11 cellular contexts compared by ENCODE assay signal in genomic region chr14:54712371-54712998, GRCh38.
DNase-seq lines count a peak whose midpoint lies in the region; ATAC-seq and TF ChIP-seq lines count a peak whose summit lies in the region.
"Had no signal": no experiment of that assay in that cellular context is flagged by ENCODE, and none has a peak within 500 bp of the region (broad histone marks: within the 10 kb centered on the region; RNA-seq: fewer than 3 reads in every experiment).

No MANE protein-coding gene starts in this region.

- H3K4me1 ChIP-seq in lung (ENCODE audit: control insufficient read depth in 2 of 2, insufficient read depth in 2 of 2, low read length in 2 of 2) (peaks cover 3 to 48% of the 10 kb centered on the region in 2 donors), thoracic aorta (ENCODE audit: control insufficient read depth in 1 of 2, low read depth in 2 of 2) (peaks cover 51 to 96% of the 10 kb centered on the region in 2 donors)

- H3K27ac ChIP-seq in lung (ENCODE audit: low read depth in 1 of 2, low read length in 1 of 2) (peak overlapping the region; percentile 49 to 77), thoracic aorta (peak overlapping the region; percentile 88 to 92)
- H3K27ac ChIP-seq: SK-N-MC had no signal

- no peak overlapping the region for H3K4me3 Mint-ChIP-seq in stimulated activated naive CD8-positive, alpha-beta T cell treated with anti-CD3 and anti-CD28 coated beads, Interleukin-15, amount 100 ng/mL, for 72 hours

- H3K9me3 ChIP-seq in lung (ENCODE audit: control insufficient read depth in 2 of 2, insufficient read depth in 1 of 2, low read length in 1 of 2), result no peaks in the 10 kb centered on the region
- H3K9me3 ChIP-seq in thoracic aorta, result no peaks in the 10 kb centered on the region

- H3K4me1 Mint-ChIP-seq in stimulated activated naive CD8-positive, alpha-beta T cell treated with anti-CD3 and anti-CD28 coated beads, Interleukin-15, amount 100 ng/mL, for 72 hours, result peaks cover 17% of the 10 kb centered on the region

- no peaks in the 10 kb centered on the region for H3K9me3 Mint-ChIP-seq in stimulated activated naive CD8-positive, alpha-beta T cell treated with anti-CD3 and anti-CD28 coated beads, Interleukin-15, amount 100 ng/mL, for 72 hours

- peak; percentile 26 for DNase-seq in KBM-7
- DNase-seq in cardiac fibroblast (ENCODE audit: low read depth in 2 of 2), result peak; percentile 55 to 57
- no peak for DNase-seq in lung (ENCODE audit: low spot score)
- DNase-seq in thoracic aorta (ENCODE audit: low spot score), result no peak
- DNase-seq in stimulated activated naive CD8-positive, alpha-beta T cell treated with anti-CD3 and anti-CD28 coated beads, Interleukin-15, amount 100 ng/mL, for 72 hours, result no peak
- DNase-seq in putamen (ENCODE audit: low spot score), result no peak
- DNase-seq in activated CD8-positive, alpha-beta memory T cell treated with anti-CD3 and anti-CD28 coated beads for 24 hours, result no peak
- DNase-seq in H7, result no peak
- DNase-seq: activated T-cell treated with anti-CD3 and anti-CD28 coated beads, Interleukin-2, amount 50 U/mL, for 1 hour; NCI-H2029 had no signal

- WGBS in lung, 2 donors, result 22 to 37% methylated on average over 4 of the region's 4 CpGs

- H3K36me3 ChIP-seq in lung (ENCODE audit: control insufficient read depth in 2 of 2, insufficient read depth in 2 of 2, low read length in 2 of 2), result no peaks in the 10 kb centered on the region
- H3K36me3 ChIP-seq in thoracic aorta, result no peaks in the 10 kb centered on the region
- H3K36me3 ChIP-seq in H7 (replicated peaks; ENCODE audit: control insufficient read depth, insufficient read depth, low read length), result no peaks in the 10 kb centered on the region

- H3K27me3 ChIP-seq in lung (ENCODE audit: control insufficient read depth, insufficient read depth) (no peaks in the 10 kb centered on the region), thoracic aorta (replicated peaks; ENCODE audit: insufficient read depth) (no peaks in the 10 kb centered on the region), H7 (ENCODE audit: control insufficient read depth, insufficient read depth, low read length) (no peaks in the 10 kb centered on the region)

- H3K4me3 ChIP-seq in cardiac fibroblast (replicated peaks in 1 of 2; ENCODE audit: low read depth in 2 of 2, low read length in 2 of 2) (no peak overlapping the region), lung (no peak overlapping the region), thoracic aorta (peak overlapping the region; percentile 44), H7 (ENCODE audit: insufficient read depth, low read depth, low read length) (no peak overlapping the region)
- H3K4me3 ChIP-seq: SK-N-MC had no signal

- in situ Hi-C loops in KBM-7 (cut with MboI; ENCODE audit: low pct_unique_long_range_greater_than_20kb, low sequenced_read_pairs), result no loop called here

- peaks cover 8% of the 10 kb centered on the region for H3K27me3 Mint-ChIP-seq in stimulated activated naive CD8-positive, alpha-beta T cell treated with anti-CD3 and anti-CD28 coated beads, Interleukin-15, amount 100 ng/mL, for 72 hours

- no peak for TF ChIP-seq CTCF in cardiac fibroblast (IDR thresholded peaks at IDR 0.05; ENCODE audit: low read depth, low read length)
- no peak for TF ChIP-seq CTCF in lung (IDR thresholded peaks at IDR 0.05; ENCODE audit: control extremely low read depth, extremely low read depth)
- TF ChIP-seq CTCF in thoracic aorta (IDR thresholded peaks at IDR 0.05), result no peak

- ATAC-seq in lung (ENCODE audit: insufficient read depth, low FRiP score) (no peak), thoracic aorta (ENCODE audit: insufficient number of reproducible peaks, low FRiP score, low read depth) (peak; percentile 50)
- ATAC-seq in stimulated activated naive CD8-positive, alpha-beta T cell treated with anti-CD3 and anti-CD28 coated beads, Interleukin-15, amount 100 ng/mL, for 72 hours, result no peak

- no peak overlapping the region for H3K27ac Mint-ChIP-seq in stimulated activated naive CD8-positive, alpha-beta T cell treated with anti-CD3 and anti-CD28 coated beads, Interleukin-15, amount 100 ng/mL, for 72 hours

Comparison
In these comparisons a context has a peak if more than half of its experiments do, and no peak if none do; other contexts are left out.
1. DNase-seq: peak in KBM-7 (single experiment) and cardiac fibroblast (2 of 2); none in lung (single experiment), thoracic aorta (single experiment), stimulated activated naive CD8-positive, alpha-beta T cell treated with anti-CD3 and anti-CD28 coated beads, Interleukin-15, amount 100 ng/mL, for 72 hours (0 of 2), putamen (single experiment), activated CD8-positive, alpha-beta memory T cell treated with anti-CD3 and anti-CD28 coated beads for 24 hours (single experiment) and H7 (single experiment).